In the genomic region with DNA sequence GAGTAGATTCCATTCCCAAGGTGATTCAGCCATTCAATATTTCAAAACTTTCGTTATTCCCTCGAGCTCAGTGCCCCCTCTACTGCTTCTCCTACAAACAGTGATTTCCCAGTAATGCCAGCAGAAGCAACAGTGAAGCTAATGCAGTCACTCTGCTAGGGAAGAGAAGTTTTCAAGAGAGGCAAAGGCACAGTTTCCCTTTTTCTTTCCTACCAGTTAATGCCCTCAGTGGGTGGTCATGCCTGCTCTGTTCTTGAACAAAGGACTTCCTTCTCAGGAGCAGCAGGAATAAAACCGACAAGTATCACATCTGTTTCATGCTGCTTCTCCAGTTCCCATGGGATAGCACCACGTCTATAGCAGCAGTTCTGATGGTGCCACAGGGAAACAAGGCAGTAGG, we compare ENCODE assay signal across 10 cellular contexts.
DNase-seq lines count a peak whose midpoint lies in the region; ATAC-seq and TF ChIP-seq lines count a peak whose summit lies in the region.
"Had no signal": no experiment of that assay in that cellular context is flagged by ENCODE, and none has a peak within 500 bp of the region (broad histone marks: within the 10 kb centered on the region; RNA-seq: fewer than 3 reads in every experiment).

No MANE protein-coding gene starts in this region.

- H3K27me3 ChIP-seq in CD8-positive, alpha-beta T cell (ENCODE audit: insufficient read depth, low read length) = no peaks in the 10 kb centered on the region

- ATAC-seq in WTC11 (peak; percentile 79), GM19324 (IDR thresholded peaks at IDR 0.05; ENCODE audit: low FRiP score, unreplicated experiment) (no peak)
- ATAC-seq in CD8-positive, alpha-beta T cell = no peak

- intact Hi-C loops in CD8-positive, alpha-beta T cell (cut with DNase I, micrococcal nuclease) = no loop called here

- CTCF ChIA-PET in WTC11 (lab: Charles Lee) = interaction anchor here (0.8 to 1.1 kb wide), 2 partner anchors 26 to 104 kb away, joined by 3 read pairs; no protein-coding TSS in a partner anchor
- CTCF ChIA-PET in CD8-positive, alpha-beta T cell (lab: Charles Lee) = no interaction called here

- H3K9me3 ChIP-seq in CD8-positive, alpha-beta T cell (ENCODE audit: low read length) = no peaks in the 10 kb centered on the region

- DNase-seq in AG09309 (ENCODE audit: low read depth) (no peak), HT1080 (ENCODE audit: low read depth) (peak; percentile 68), WTC11 (ENCODE audit: low spot score) (peak; percentile 72), iPS-NIHi7 (ENCODE audit: extremely low spot score) (peak; percentile 68), NCI-H1105 (lab: John Stamatoyannopoulos, UW) (no peak), DMS53 (lab: John Stamatoyannopoulos, UW) (no peak)
- DNase-seq in CD8-positive, alpha-beta T cell = no peak
- DNase-seq: activated T-cell treated with anti-CD3 and anti-CD28 coated beads, Interleukin-2, amount 50 U/mL, for 24 hours; T-helper 2 cell had no signal

- H3K4me1 Mint-ChIP-seq in WTC11 = peaks cover 84% of the 10 kb centered on the region
- no peaks in the 10 kb centered on the region for H3K4me1 Mint-ChIP-seq in CD8-positive, alpha-beta T cell (ENCODE audit: low read depth)

- no peak overlapping the region for H3K27ac ChIP-seq in CD8-positive, alpha-beta T cell (ENCODE audit: low read depth, low read length)

- peak overlapping the region; percentile 98 for H3K27ac Mint-ChIP-seq in WTC11
- no peak overlapping the region for H3K27ac Mint-ChIP-seq in CD8-positive, alpha-beta T cell
- H3K27ac Mint-ChIP-seq: activated T-cell treated with anti-CD3 and anti-CD28 coated beads, Interleukin-2, amount 50 U/mL, for 24 hours had no signal

- H3K27me3 Mint-ChIP-seq in WTC11 (ENCODE audit: low read depth) = no peaks in the 10 kb centered on the region
- H3K27me3 Mint-ChIP-seq in CD8-positive, alpha-beta T cell (ENCODE audit: low read depth) = peaks cover 20% of the 10 kb centered on the region

- H3K4me3 ChIP-seq in AG09309 (ENCODE audit: control insufficient read depth, low read depth, low read length) = no peak overlapping the region
- no peak overlapping the region for H3K4me3 ChIP-seq in CD8-positive, alpha-beta T cell (ENCODE audit: low read depth, low read length)

- H3K36me3 Mint-ChIP-seq in WTC11 = no peaks in the 10 kb centered on the region
- no peaks in the 10 kb centered on the region for H3K36me3 Mint-ChIP-seq in CD8-positive, alpha-beta T cell

- TF ChIP-seq CTCF in AG09309 (IDR thresholded peaks at IDR 0.05; ENCODE audit: control insufficient read depth, insufficient read depth, low read depth, low read length, missing control alignments) (peak; percentile 41), WTC11 (IDR thresholded peaks at IDR 0.05) (no peak)
- no peak for TF ChIP-seq CTCF in CD8-positive, alpha-beta T cell (IDR thresholded peaks at IDR 0.05)

- POLR2A ChIA-PET in WTC11 (lab: Charles Lee) = no interaction called here
- POLR2A ChIA-PET in CD8-positive, alpha-beta T cell (lab: Charles Lee) = no interaction called here

- no peaks in the 10 kb centered on the region for H3K4me1 ChIP-seq in CD8-positive, alpha-beta T cell (ENCODE audit: insufficient read depth, low read length)

- H3K9me3 Mint-ChIP-seq in WTC11 = no peaks in the 10 kb centered on the region
- no peaks in the 10 kb centered on the region for H3K9me3 Mint-ChIP-seq in CD8-positive, alpha-beta T cell
- H3K9me3 Mint-ChIP-seq: activated T-cell treated with anti-CD3 and anti-CD28 coated beads, Interleukin-2, amount 50 U/mL, for 24 hours had no signal

- H3K4me3 Mint-ChIP-seq in WTC11 = peak overlapping the region; percentile 51
- H3K4me3 Mint-ChIP-seq in CD8-positive, alpha-beta T cell = no peak overlapping the region
- H3K4me3 Mint-ChIP-seq: activated T-cell treated with anti-CD3 and anti-CD28 coated beads, Interleukin-2, amount 50 U/mL, for 24 hours had no signal

- no peaks in the 10 kb centered on the region for H3K36me3 ChIP-seq in CD8-positive, alpha-beta T cell (ENCODE audit: insufficient read depth, low read length)

TF ChIP-seq in WTC11, 78 proteins besides CTCF, POLR2A, EP300 and RAD21 (continues in another document):
- TF ChIP-seq EMX1 (CRISPR knock-in tag; IDR thresholded peaks at IDR 0.05) (no peak), CBFB (CRISPR knock-in tag; IDR thresholded peaks at IDR 0.05; ENCODE audit: low read depth) (peak; percentile 65; the same call in 1 of the 2 replicates), PRRX2 (CRISPR knock-in tag; IDR thresholded peaks at IDR 0.05) (no peak), TEAD1 (CRISPR knock-in tag; IDR thresholded peaks at IDR 0.05) (peak; percentile 97), ZNF671 (CRISPR knock-in tag; IDR thresholded peaks at IDR 0.05) (0 out of 2 replicates have a peak, but pooled peaks have one; percentile 13), SP1 (CRISPR knock-in tag; conservative IDR thresholded peaks at IDR 0.05) (peak; percentile 57; the same call in 1 of the 2 replicates), RORB (CRISPR knock-in tag; IDR thresholded peaks at IDR 0.05) (no peak), ZNF423 (CRISPR knock-in tag; IDR thresholded peaks at IDR 0.05) (peak; percentile 75; the same call in 1 of the 2 replicates), TEAD4 (CRISPR knock-in tag; IDR thresholded peaks at IDR 0.05) (no peak), TP53 (CRISPR knock-in tag; IDR thresholded peaks at IDR 0.05) (no peak), ETV6 (CRISPR knock-in tag; IDR thresholded peaks at IDR 0.05) (peak; percentile 96), NR2C2 (CRISPR knock-in tag; IDR thresholded peaks at IDR 0.05) (no peak)
- TF ChIP-seq, protein P1, sequence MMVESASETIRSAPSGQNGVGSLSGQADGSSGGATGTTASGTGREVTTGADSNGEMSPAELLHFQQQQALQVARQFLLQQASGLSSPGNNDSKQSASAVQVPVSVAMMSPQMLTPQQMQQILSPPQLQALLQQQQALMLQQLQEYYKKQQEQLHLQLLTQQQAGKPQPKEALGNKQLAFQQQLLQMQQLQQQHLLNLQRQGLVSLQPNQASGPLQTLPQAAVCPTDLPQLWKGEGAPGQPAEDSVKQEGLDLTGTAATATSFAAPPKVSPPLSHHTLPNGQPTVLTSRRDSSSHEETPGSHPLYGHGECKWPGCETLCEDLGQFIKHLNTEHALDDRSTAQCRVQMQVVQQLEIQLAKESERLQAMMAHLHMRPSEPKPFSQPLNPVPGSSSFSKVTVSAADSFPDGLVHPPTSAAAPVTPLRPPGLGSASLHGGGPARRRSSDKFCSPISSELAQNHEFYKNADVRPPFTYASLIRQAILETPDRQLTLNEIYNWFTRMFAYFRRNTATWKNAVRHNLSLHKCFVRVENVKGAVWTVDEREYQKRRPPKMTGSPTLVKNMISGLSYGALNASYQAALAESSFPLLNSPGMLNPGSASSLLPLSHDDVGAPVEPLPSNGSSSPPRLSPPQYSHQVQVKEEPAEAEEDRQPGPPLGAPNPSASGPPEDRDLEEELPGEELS (CRISPR knock-in tag; IDR thresholded peaks at IDR 0.05) = peak; percentile 60; the same call in 1 of the 2 replicates
- TF ChIP-seq, protein P2, sequence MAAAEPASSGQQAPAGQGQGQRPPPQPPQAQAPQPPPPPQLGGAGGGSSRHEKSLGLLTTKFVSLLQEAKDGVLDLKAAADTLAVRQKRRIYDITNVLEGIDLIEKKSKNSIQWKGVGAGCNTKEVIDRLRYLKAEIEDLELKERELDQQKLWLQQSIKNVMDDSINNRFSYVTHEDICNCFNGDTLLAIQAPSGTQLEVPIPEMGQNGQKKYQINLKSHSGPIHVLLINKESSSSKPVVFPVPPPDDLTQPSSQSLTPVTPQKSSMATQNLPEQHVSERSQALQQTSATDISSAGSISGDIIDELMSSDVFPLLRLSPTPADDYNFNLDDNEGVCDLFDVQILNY (CRISPR knock-in tag; IDR thresholded peaks at IDR 0.05) = no peak
- TF ChIP-seq, protein P3, sequence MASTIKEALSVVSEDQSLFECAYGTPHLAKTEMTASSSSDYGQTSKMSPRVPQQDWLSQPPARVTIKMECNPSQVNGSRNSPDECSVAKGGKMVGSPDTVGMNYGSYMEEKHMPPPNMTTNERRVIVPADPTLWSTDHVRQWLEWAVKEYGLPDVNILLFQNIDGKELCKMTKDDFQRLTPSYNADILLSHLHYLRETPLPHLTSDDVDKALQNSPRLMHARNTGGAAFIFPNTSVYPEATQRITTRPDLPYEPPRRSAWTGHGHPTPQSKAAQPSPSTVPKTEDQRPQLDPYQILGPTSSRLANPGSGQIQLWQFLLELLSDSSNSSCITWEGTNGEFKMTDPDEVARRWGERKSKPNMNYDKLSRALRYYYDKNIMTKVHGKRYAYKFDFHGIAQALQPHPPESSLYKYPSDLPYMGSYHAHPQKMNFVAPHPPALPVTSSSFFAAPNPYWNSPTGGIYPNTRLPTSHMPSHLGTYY (CRISPR knock-in tag; IDR thresholded peaks at IDR 0.05) = peak; percentile 40; the same call in 1 of the 2 replicates
- TF ChIP-seq, protein P4, sequence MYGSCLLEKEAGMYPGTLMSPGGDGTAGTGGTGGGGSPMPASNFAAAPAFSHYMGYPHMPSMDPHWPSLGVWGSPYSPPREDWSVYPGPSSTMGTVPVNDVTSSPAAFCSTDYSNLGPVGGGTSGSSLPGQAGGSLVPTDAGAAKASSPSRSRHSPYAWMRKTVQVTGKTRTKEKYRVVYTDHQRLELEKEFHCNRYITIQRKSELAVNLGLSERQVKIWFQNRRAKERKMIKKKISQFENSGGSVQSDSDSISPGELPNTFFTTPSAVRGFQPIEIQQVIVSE (CRISPR knock-in tag; IDR thresholded peaks at IDR 0.05; ENCODE audit: borderline replicate concordance) = no peak
- TF ChIP-seq, protein P5, sequence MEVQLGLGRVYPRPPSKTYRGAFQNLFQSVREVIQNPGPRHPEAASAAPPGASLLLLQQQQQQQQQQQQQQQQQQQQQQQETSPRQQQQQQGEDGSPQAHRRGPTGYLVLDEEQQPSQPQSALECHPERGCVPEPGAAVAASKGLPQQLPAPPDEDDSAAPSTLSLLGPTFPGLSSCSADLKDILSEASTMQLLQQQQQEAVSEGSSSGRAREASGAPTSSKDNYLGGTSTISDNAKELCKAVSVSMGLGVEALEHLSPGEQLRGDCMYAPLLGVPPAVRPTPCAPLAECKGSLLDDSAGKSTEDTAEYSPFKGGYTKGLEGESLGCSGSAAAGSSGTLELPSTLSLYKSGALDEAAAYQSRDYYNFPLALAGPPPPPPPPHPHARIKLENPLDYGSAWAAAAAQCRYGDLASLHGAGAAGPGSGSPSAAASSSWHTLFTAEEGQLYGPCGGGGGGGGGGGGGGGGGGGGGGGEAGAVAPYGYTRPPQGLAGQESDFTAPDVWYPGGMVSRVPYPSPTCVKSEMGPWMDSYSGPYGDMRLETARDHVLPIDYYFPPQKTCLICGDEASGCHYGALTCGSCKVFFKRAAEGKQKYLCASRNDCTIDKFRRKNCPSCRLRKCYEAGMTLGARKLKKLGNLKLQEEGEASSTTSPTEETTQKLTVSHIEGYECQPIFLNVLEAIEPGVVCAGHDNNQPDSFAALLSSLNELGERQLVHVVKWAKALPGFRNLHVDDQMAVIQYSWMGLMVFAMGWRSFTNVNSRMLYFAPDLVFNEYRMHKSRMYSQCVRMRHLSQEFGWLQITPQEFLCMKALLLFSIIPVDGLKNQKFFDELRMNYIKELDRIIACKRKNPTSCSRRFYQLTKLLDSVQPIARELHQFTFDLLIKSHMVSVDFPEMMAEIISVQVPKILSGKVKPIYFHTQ (CRISPR knock-in tag; IDR thresholded peaks at IDR 0.05) = no peak

Comparison
In these comparisons a context has a peak if more than half of its experiments do, and no peak if none do; other contexts are left out.
1. DNase-seq: peak in HT1080 (single experiment), WTC11 (single experiment) and iPS-NIHi7 (single experiment); none in AG09309 (single experiment), CD8-positive, alpha-beta T cell (0 of 7), NCI-H1105 (single experiment) and DMS53 (single experiment).